8 cellular contexts compared by ENCODE assay signal in the genomic region with DNA sequence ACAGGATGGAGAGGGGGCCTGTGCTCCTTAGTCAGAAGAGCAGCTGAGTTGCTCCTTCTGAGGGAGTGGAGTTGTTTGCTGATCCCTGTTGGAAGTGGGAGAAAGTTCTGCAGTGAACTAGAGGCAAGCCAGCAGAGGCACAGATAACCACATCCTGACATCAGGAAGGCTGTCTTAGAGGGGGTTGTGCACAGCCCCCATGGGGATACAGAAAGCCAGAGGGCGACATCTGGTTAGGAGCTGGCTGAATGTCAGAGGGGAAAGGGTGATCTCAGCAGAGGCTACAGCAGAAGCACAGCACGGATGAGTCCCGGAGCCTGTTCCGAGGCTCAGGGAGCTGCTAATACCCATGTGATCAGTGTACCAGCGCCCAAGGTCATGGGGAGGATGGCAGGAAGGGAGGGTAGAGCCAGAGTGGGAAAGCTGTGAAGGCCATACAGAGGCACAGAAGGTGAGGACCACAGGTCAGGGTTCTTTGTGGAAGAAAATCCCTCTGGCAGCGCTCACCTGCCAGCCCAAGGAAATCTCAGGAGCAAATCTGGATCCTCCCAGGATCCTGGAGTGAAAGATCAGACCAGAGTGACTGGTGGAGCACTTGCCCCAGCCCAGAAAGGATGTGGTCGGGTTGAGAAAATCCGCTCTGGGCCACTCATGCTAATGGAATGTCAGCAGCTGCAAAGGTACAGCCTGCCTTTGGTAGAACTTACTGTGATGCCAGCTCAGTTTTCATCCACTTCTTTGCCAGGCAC.
DNase-seq lines count a peak whose midpoint lies in the region; ATAC-seq and TF ChIP-seq lines count a peak whose summit lies in the region.

No MANE protein-coding gene starts in this region.

- in situ Hi-C loops in gastrocnemius medialis (cut with MboI; ENCODE audit: low sequenced_read_pairs in 4 of 4): no loop called here

- DNase-seq in T-helper 2 cell treated with Interferon-gamma antibody and Interleukin-4, amounts not matched to agents 5 μg/mL and 100 μg/mL, for 36 hours (ENCODE audit: low spot score): no peak
- DNase-seq in T-helper 2 cell (no peak), WERI-Rb-1 (peak; percentile 69), cardiac septum (ENCODE audit: low spot score) (peak; percentile 82), gastrocnemius medialis (peak; percentile 88 to 93), erythroblast (lab: John Stamatoyannopoulos, UW) (no peak)
- no peak for DNase-seq in activated CD4-positive, alpha-beta T cell treated with anti-CD3 and anti-CD28 coated beads, Interleukin-2, amount 50 U/mL, for 48 hours

- H3K4me3 ChIP-seq in WERI-Rb-1 (ENCODE audit: low read depth, low read length) (no peak overlapping the region), gastrocnemius medialis (no peak overlapping the region)

- TF ChIP-seq POLR2A in gastrocnemius medialis (IDR thresholded peaks at IDR 0.05) (peak; percentile 21 to 55), erythroblast (IDR thresholded peaks at IDR 0.05; ENCODE audit: low read length) (no peak)

- H3K4me1 ChIP-seq in gastrocnemius medialis: peaks cover 67 to 69% of the 10 kb centered on the region in 2 donors

- H3K36me3 ChIP-seq in WERI-Rb-1 (peaks cover 6% of the 10 kb centered on the region), gastrocnemius medialis (no peaks in the 10 kb centered on the region)

- intact Hi-C loops in cardiac septum (cut with DNase I): no loop called here
- intact Hi-C loops in gastrocnemius medialis (cut with DNase I; ENCODE audit: low total_unique reads): loop anchor here (5.0 kb wide), 1 partner anchor 496 kb away; no protein-coding TSS in a partner anchor

- H3K27me3 Mint-ChIP-seq in T-helper 2 cell treated with Interferon-gamma antibody and Interleukin-4, amounts not matched to agents 5 μg/mL and 100 μg/mL, for 36 hours (ENCODE audit: low read depth): no peaks in the 10 kb centered on the region

- H3K27me3 ChIP-seq in WERI-Rb-1 (ENCODE audit: insufficient read depth, low read depth, severe bottlenecking) (no peaks in the 10 kb centered on the region), gastrocnemius medialis (no peaks in the 10 kb centered on the region)

- H3K9me3 Mint-ChIP-seq in T-helper 2 cell treated with Interferon-gamma antibody and Interleukin-4, amounts not matched to agents 5 μg/mL and 100 μg/mL, for 36 hours: no peaks in the 10 kb centered on the region

- no peak overlapping the region for H3K4me3 Mint-ChIP-seq in T-helper 2 cell treated with Interferon-gamma antibody and Interleukin-4, amounts not matched to agents 5 μg/mL and 100 μg/mL, for 36 hours

- TF ChIP-seq CTCF in WERI-Rb-1 (IDR thresholded peaks at IDR 0.05; ENCODE audit: low read depth, low read length) (no peak), gastrocnemius medialis (IDR thresholded peaks at IDR 0.05 in 4 of 5, conservative IDR thresholded peaks at IDR 0.05 in 1 of 5) (peak in 1 of 5 experiments; percentile 15)

- H3K27ac Mint-ChIP-seq in T-helper 2 cell treated with Interferon-gamma antibody and Interleukin-4, amounts not matched to agents 5 μg/mL and 100 μg/mL, for 36 hours: peak overlapping the region; percentile 11

- H3K36me3 Mint-ChIP-seq in T-helper 2 cell treated with Interferon-gamma antibody and Interleukin-4, amounts not matched to agents 5 μg/mL and 100 μg/mL, for 36 hours (ENCODE audit: low read depth): peaks cover 25% of the 10 kb centered on the region

- H3K9me3 ChIP-seq in WERI-Rb-1 (ENCODE audit: severe bottlenecking) (no peaks in the 10 kb centered on the region), gastrocnemius medialis (no peaks in the 10 kb centered on the region)

- H3K27ac ChIP-seq in WERI-Rb-1 (peak overlapping the region; percentile 44), gastrocnemius medialis (peak overlapping the region; percentile 86 to 93 (median 92))

- ATAC-seq in gastrocnemius medialis: peak; percentile 86
- ATAC-seq in HG03439 (IDR thresholded peaks at IDR 0.05; ENCODE audit: unreplicated experiment): no peak

- peaks cover 11% of the 10 kb centered on the region for H3K4me1 Mint-ChIP-seq in T-helper 2 cell treated with Interferon-gamma antibody and Interleukin-4, amounts not matched to agents 5 μg/mL and 100 μg/mL, for 36 hours (ENCODE audit: low read depth)

Comparison
In these comparisons a context has a peak if more than half of its experiments do, and no peak if none do; other contexts are left out.
1. DNase-seq: peak in WERI-Rb-1 (single experiment), cardiac septum (single experiment) and gastrocnemius medialis (2 of 2); none in T-helper 2 cell treated with Interferon-gamma antibody and Interleukin-4, amounts not matched to agents 5 μg/mL and 100 μg/mL, for 36 hours (single experiment), T-helper 2 cell (0 of 5), erythroblast (0 of 2) and activated CD4-positive, alpha-beta T cell treated with anti-CD3 and anti-CD28 coated beads, Interleukin-2, amount 50 U/mL, for 48 hours (0 of 2).